In genomic region chr18:14124689-14125088, GRCh38 we compare ENCODE assay signal across 15 cellular contexts.
"Had no signal": no experiment of that assay in that cellular context is flagged by ENCODE, and none has a peak within 500 bp of the region (broad histone marks: within the 10 kb centered on the region; RNA-seq: fewer than 3 reads in every experiment).

No MANE protein-coding gene starts in this region.

- DNase-seq: activated CD4-positive, alpha-beta T cell treated with anti-CD3 and anti-CD28 coated beads, Interleukin-2, amount 10 ng/mL, durations not matched to agents 7 days and 5 days; activated CD8-positive, alpha-beta memory T cell treated with anti-CD3 and anti-CD28 coated beads, Interleukin-2, amount 50 U/mL, for 48 hours; activated naive CD4-positive, alpha-beta T cell treated with Interleukin-2 at 50 U/mL for 16 hours; activated naive CD8-positive, alpha-beta T cell treated with anti-CD3 and anti-CD28 coated beads, Interleukin-2, amount 10 ng/mL, durations not matched to agents 7 days and 5 days; activated T-cell treated with anti-CD3 and anti-CD28 coated beads, Interleukin-2, amount 50 U/mL, for 4 hours; amniotic stem cell; colonic mucosa; left ventricle myocardium inferior; naive thymus-derived CD8-positive, alpha-beta T cell; stimulated activated CD4-positive, alpha-beta T cell treated with anti-CD3 and anti-CD28 coated beads, Interleukin-4, amount 100 ng/mL, for 24 hours; stimulated activated naive CD4-positive, alpha-beta T cell treated with Interleukin-2 at 50 U/mL for 16 hours; upper lobe of right lung had no signal

- H3K4me1 Mint-ChIP-seq: mesothelial cell of epicardium had no signal

- H3K27ac Mint-ChIP-seq: activated CD4-positive, alpha-beta T cell treated with anti-CD3 and anti-CD28 coated beads, Interleukin-2, amount 10 ng/mL, durations not matched to agents 7 days and 5 days; activated naive CD8-positive, alpha-beta T cell treated with anti-CD3 and anti-CD28 coated beads, Interleukin-2, amount 10 ng/mL, durations not matched to agents 7 days and 5 days; mesothelial cell of epicardium; naive thymus-derived CD8-positive, alpha-beta T cell had no signal

- H3K36me3 ChIP-seq: colonic mucosa, left ventricle myocardium inferior, prostate gland, upper lobe of right lung had no signal

- ATAC-seq: activated CD4-positive, CD25-positive, alpha-beta regulatory T cell treated with anti-CD3 and anti-CD28 coated beads, Interleukin-2, amount 50 U/mL, for 24 hours; activated T-cell treated with anti-CD3 and anti-CD28 coated beads, Interleukin-2, amount 50 U/mL, for 4 hours; naive thymus-derived CD8-positive, alpha-beta T cell; upper lobe of right lung had no signal

- H3K27me3 Mint-ChIP-seq: activated CD4-positive, alpha-beta T cell treated with anti-CD3 and anti-CD28 coated beads, Interleukin-2, amount 10 ng/mL, durations not matched to agents 7 days and 5 days; activated naive CD8-positive, alpha-beta T cell treated with anti-CD3 and anti-CD28 coated beads, Interleukin-2, amount 10 ng/mL, durations not matched to agents 7 days and 5 days; naive thymus-derived CD8-positive, alpha-beta T cell had no signal

- H3K4me3 Mint-ChIP-seq: activated CD4-positive, alpha-beta T cell treated with anti-CD3 and anti-CD28 coated beads, Interleukin-2, amount 10 ng/mL, durations not matched to agents 7 days and 5 days; activated naive CD8-positive, alpha-beta T cell treated with anti-CD3 and anti-CD28 coated beads, Interleukin-2, amount 10 ng/mL, durations not matched to agents 7 days and 5 days; activated T-cell treated with anti-CD3 and anti-CD28 coated beads, Interleukin-2, amount 50 U/mL, for 4 hours; mesothelial cell of epicardium; naive thymus-derived CD8-positive, alpha-beta T cell had no signal

- H3K27me3 ChIP-seq: colonic mucosa, upper lobe of right lung had no signal

- H3K4me3 ChIP-seq: colonic mucosa, left ventricle myocardium inferior, prostate gland, upper lobe of right lung had no signal

- H3K4me1 ChIP-seq: colonic mucosa, left ventricle myocardium inferior, prostate gland, upper lobe of right lung had no signal

- H3K9me3 Mint-ChIP-seq: activated CD4-positive, alpha-beta T cell treated with anti-CD3 and anti-CD28 coated beads, Interleukin-2, amount 10 ng/mL, durations not matched to agents 7 days and 5 days; activated naive CD8-positive, alpha-beta T cell treated with anti-CD3 and anti-CD28 coated beads, Interleukin-2, amount 10 ng/mL, durations not matched to agents 7 days and 5 days; activated T-cell treated with anti-CD3 and anti-CD28 coated beads, Interleukin-2, amount 50 U/mL, for 4 hours; mesothelial cell of epicardium; naive thymus-derived CD8-positive, alpha-beta T cell had no signal

- H3K27ac ChIP-seq: colonic mucosa, left ventricle myocardium inferior, prostate gland, upper lobe of right lung had no signal

- H3K9me3 ChIP-seq: colonic mucosa, left ventricle myocardium inferior, prostate gland, upper lobe of right lung had no signal
